Comparison of ENCODE assay signal across 15 cellular contexts in the genomic region with DNA sequence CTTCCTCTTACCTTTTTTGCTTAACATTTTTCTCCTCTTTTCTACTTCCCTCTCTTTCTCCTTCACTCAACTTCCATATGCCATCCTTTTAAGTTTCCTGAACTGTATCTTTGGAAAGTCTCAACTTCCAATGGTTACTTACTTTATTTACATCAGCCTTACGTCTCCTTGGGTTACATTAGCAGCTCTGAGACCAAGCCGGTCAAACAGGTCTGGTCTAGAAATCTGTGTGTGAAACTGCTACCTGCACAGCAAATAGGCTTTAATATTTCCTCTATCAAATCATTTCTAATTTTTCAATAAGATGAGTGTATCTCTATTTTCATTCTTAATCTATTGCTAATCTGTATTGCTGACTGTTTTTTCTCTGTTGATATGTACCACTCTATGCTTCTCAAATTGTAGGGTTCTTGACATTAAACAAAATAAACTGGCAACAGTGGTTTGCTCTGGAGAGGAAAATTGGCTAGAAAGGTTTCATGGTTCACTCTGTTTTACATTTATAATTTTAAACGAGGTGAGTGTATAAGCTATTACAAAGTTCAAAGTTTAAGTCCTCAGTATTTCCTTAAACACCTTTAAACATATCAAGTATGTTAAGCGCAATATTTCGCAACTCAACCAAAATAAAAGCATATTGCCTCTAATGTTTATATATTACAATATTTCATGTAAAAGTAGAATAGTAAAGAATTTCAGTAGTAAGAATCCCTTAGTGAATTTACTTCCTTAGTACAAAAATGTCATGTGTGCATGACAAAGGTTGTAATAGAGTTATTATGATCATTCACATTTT. TPM values are rescaled to one million over a fixed set of nuclear protein-coding genes. Genes with fewer than 3 reads are reported as not detected.
DNase-seq lines count a peak whose midpoint lies in the region; ATAC-seq, FAIRE-seq and TF ChIP-seq lines count a peak whose summit lies in the region.
"Had no signal": no experiment of that assay in that cellular context is flagged by ENCODE, and none has a peak within 500 bp of the region (broad histone marks: within the 10 kb centered on the region; RNA-seq: fewer than 3 reads in every experiment).

No MANE protein-coding gene starts in this region.

- H3K27ac ChIP-seq in foreskin keratinocyte (peak overlapping the region; percentile 91), stomach (peak overlapping the region in 4 of 5 donors; percentile 50 to 73 (median 62)), tibial artery (no peak overlapping the region)
- H3K27ac ChIP-seq: BLaER1, brain microvascular endothelial cell, esophagus muscularis mucosa, sigmoid colon had no signal

- no peak for ATAC-seq in foreskin keratinocyte

- H3K4me3 ChIP-seq in stomach (no peak overlapping the region), tibial artery (no peak overlapping the region)
- H3K4me3 ChIP-seq: BLaER1, esophagus muscularis mucosa, sigmoid colon had no signal

- H3K4me1 ChIP-seq in foreskin keratinocyte = peaks cover 32% of the 10 kb centered on the region
- peaks cover 11 to 38% (median 23%) of the 10 kb centered on the region in 4 donors for H3K4me1 ChIP-seq in stomach
- peaks cover 0 to 11% (median 2%) of the 10 kb centered on the region in 4 donors for H3K4me1 ChIP-seq in tibial artery
- H3K4me1 ChIP-seq: BLaER1 had no signal

- H3K27me3 ChIP-seq in foreskin keratinocyte (no peaks in the 10 kb centered on the region), stomach (no peaks in the 10 kb centered on the region), tibial artery (no peaks in the 10 kb centered on the region)
- H3K27me3 ChIP-seq: brain microvascular endothelial cell, esophagus muscularis mucosa, sigmoid colon had no signal

- FAIRE-seq in G401.6 (lab: Jason Lieb, UNC) = peak; percentile 33

- no peak for TF ChIP-seq POLR2A in stomach (IDR thresholded peaks at IDR 0.05)

- H3K36me3 ChIP-seq in stomach = no peaks in the 10 kb centered on the region
- no peaks in the 10 kb centered on the region for H3K36me3 ChIP-seq in tibial artery
- H3K36me3 ChIP-seq: BLaER1, brain microvascular endothelial cell, esophagus muscularis mucosa, sigmoid colon had no signal

- DNase-seq in NCI-H526 treated with DMSO at 0.1 percent for 48 hours (lab: John Stamatoyannopoulos, UW) = peak; percentile 32
- DNase-seq in foreskin keratinocyte = peak in 1 of 2 donors; percentile 75
- DNase-seq in stomach = peak; percentile 83
- DNase-seq in stimulated activated naive CD4-positive, alpha-beta T cell treated with Interleukin-2 at 50 U/mL for 16 hours (lab: John Stamatoyannopoulos, UW) = no peak
- DNase-seq in KG1 (lab: John Stamatoyannopoulos, UW) = no peak
- no peak for DNase-seq in tibial artery
- DNase-seq: activated CD4-positive, alpha-beta T cell treated with anti-CD3 and anti-CD28 coated beads for 48 hours; brain microvascular endothelial cell; NCI-H1930; sigmoid colon; stimulated activated CD4-positive, alpha-beta T cell treated with anti-CD3 and anti-CD28 coated beads, Interleukin-2, amount 100 ng/mL, for 24 hours had no signal

- intact Hi-C loops in stomach (cut with DNase I; ENCODE audit: low total_unique reads) (no loop called here), tibial artery (cut with DNase I; ENCODE audit: low total_unique reads) (no loop called here)

- 53 to 57% (median 55%) methylated on average over 5 of the region's 5 CpGs for WGBS in stomach, 5 donors

- H3K9me3 ChIP-seq in stomach (peaks cover 0 to 5% (median 0%) of the 10 kb centered on the region in 4 donors), tibial artery (no peaks in the 10 kb centered on the region)
- H3K9me3 ChIP-seq: esophagus muscularis mucosa, sigmoid colon had no signal

- TF ChIP-seq EP300 in stomach (IDR thresholded peaks at IDR 0.05) = no peak

- TF ChIP-seq CTCF in foreskin keratinocyte (conservative IDR thresholded peaks at IDR 0.05) (no peak), stomach (IDR thresholded peaks at IDR 0.05) (no peak), tibial artery (IDR thresholded peaks at IDR 0.05) (no peak)

RNA-seq across cellular contexts. Expression of gene SEMA3C, which starts 3.6 kb away (rescaled TPM):
- total RNA-seq in foreskin keratinocyte = 99.5 and 150 TPM in 2 replicates
- 16.2 and 21.2 TPM in 2 replicates for polyA plus RNA-seq in foreskin keratinocyte
- 100 to 1,000 TPM in 3 of 5 donors, 10 to 100 TPM in 2; 45.9 to 344 (median 103) TPM for total RNA-seq in stomach
- 1 to 10 TPM; 4.5 to 7.9 (median 5.6) TPM for polyA plus RNA-seq in stomach
- total RNA-seq: activated T-helper 2 cell treated with anti-CD3 and anti-CD28 coated beads, Interferon-gamma antibody, Interleukin-2, Interleukin-4, amounts not matched to agents 10 μg/mL and 5 μg/mL and 100 μg/mL, durations not matched to agents 14 hours and 24 hours and 36 hours had no signal

Comparison
In these comparisons a context has a peak if more than half of its experiments do, and no peak if none do; other contexts are left out.
1. DNase-seq: peak in NCI-H526 treated with DMSO at 0.1 percent for 48 hours (single experiment) and stomach (single experiment); none in stimulated activated naive CD4-positive, alpha-beta T cell treated with Interleukin-2 at 50 U/mL for 16 hours (single experiment), KG1 (single experiment) and tibial artery (0 of 2).
2. H3K27ac ChIP-seq: peak in foreskin keratinocyte (single experiment) and stomach (4 of 5); none in tibial artery (0 of 2).